ENCODE assay signal across 16 cellular contexts in the genomic region with DNA sequence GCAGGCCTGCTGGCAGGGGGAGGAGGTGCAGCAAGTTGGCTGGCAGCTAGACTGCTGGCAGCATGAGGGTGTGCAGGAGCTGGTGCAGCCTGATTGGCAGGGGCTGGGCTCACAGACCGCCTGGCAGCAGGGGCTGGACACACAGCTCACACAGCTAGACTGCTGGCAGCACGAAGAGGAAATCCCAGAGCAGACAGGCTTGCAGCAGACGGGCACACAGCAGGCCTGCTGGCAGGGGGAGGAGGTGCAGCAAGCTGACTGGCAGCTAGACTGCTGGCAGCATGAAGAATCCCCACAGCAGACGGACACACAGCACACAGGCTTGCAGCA. TPM values are rescaled to one million over a fixed set of nuclear protein-coding genes. Genes with fewer than 3 reads are reported as not detected.
"Had no signal": no experiment of that assay in that cellular context is flagged by ENCODE, and none has a peak within 500 bp of the region (broad histone marks: within the 10 kb centered on the region; RNA-seq: fewer than 3 reads in every experiment).

No MANE protein-coding gene starts in this region.

RNA-seq across cellular contexts. Expression of a gene that starts 0.5 kb away (rescaled TPM):
- total RNA-seq: dorsolateral prefrontal cortex; gastrocnemius medialis; glomerular endothelial cell; lung microvascular endothelial cell; mesothelial cell of epicardium; mucosa of descending colon; natural killer cell treated with Interleukin-12 subunit alpha and Interleukin-12 subunit beta and Interleukin-15 and Interleukin-18, amount 100 ng/mL, for 72 hours; ovary; psoas muscle; renal cortical epithelial cell; right cardiac atrium; sigmoid colon; skeletal muscle tissue; testis had no signal
- polyA plus RNA-seq: esophagus, keratinocyte, ovary, psoas muscle, right cardiac atrium, sigmoid colon had no signal

RNA-seq across cellular contexts. Expression of a gene that starts 8.6 kb away (rescaled TPM):
- total RNA-seq: dorsolateral prefrontal cortex; gastrocnemius medialis; glomerular endothelial cell; lung microvascular endothelial cell; mesothelial cell of epicardium; mucosa of descending colon; natural killer cell treated with Interleukin-12 subunit alpha and Interleukin-12 subunit beta and Interleukin-15 and Interleukin-18, amount 100 ng/mL, for 72 hours; ovary; psoas muscle; renal cortical epithelial cell; right cardiac atrium; sigmoid colon; skeletal muscle tissue had no signal
- polyA plus RNA-seq: esophagus, keratinocyte, ovary, psoas muscle, right cardiac atrium, sigmoid colon had no signal

RNA-seq across cellular contexts. Expression of a gene that starts 11.4 kb away (rescaled TPM):
- total RNA-seq: dorsolateral prefrontal cortex; gastrocnemius medialis; glomerular endothelial cell; lung microvascular endothelial cell; mesothelial cell of epicardium; mucosa of descending colon; natural killer cell treated with Interleukin-12 subunit alpha and Interleukin-12 subunit beta and Interleukin-15 and Interleukin-18, amount 100 ng/mL, for 72 hours; ovary; psoas muscle; renal cortical epithelial cell; right cardiac atrium; sigmoid colon; skeletal muscle tissue; testis had no signal
- polyA plus RNA-seq: esophagus, keratinocyte, ovary, psoas muscle, right cardiac atrium, sigmoid colon had no signal

RNA-seq across cellular contexts. Expression of a gene that starts 18.2 kb away (rescaled TPM):
- total RNA-seq: dorsolateral prefrontal cortex; gastrocnemius medialis; glomerular endothelial cell; lung microvascular endothelial cell; mesothelial cell of epicardium; mucosa of descending colon; natural killer cell treated with Interleukin-12 subunit alpha and Interleukin-12 subunit beta and Interleukin-15 and Interleukin-18, amount 100 ng/mL, for 72 hours; ovary; psoas muscle; renal cortical epithelial cell; right cardiac atrium; sigmoid colon; skeletal muscle tissue had no signal
- polyA plus RNA-seq: esophagus, keratinocyte, ovary, psoas muscle, right cardiac atrium, sigmoid colon had no signal

RNA-seq across cellular contexts. Expression of a gene that starts 20.1 kb away (rescaled TPM):
- total RNA-seq: dorsolateral prefrontal cortex; gastrocnemius medialis; glomerular endothelial cell; lung microvascular endothelial cell; mesothelial cell of epicardium; mucosa of descending colon; natural killer cell treated with Interleukin-12 subunit alpha and Interleukin-12 subunit beta and Interleukin-15 and Interleukin-18, amount 100 ng/mL, for 72 hours; ovary; psoas muscle; renal cortical epithelial cell; right cardiac atrium; sigmoid colon; skeletal muscle tissue; testis had no signal
- polyA plus RNA-seq: esophagus, keratinocyte, ovary, psoas muscle, right cardiac atrium, sigmoid colon had no signal
